In the genomic region with DNA sequence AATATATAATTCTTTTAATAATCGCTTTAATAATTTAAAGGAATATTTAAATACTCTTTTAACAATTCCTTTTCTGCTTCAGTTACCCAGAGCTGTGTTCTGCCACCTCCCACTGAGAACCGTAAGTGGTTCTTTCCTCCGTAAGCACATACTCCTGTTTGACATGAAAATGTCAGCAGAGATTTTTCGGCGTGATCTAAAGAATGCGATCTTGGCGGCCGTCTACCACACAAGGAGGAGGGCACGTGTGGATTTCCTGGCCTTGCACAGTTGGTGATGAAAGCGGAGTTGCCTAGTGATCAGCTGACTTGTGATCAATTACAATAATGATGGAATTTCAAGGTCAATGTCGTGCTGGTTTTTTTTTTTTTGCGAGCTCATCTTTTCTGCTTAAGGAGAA, we compare ENCODE assay signal across 1 cellular context.
TF ChIP-seq lines count a peak whose summit lies in the region.

No MANE protein-coding gene starts in this region.

TF ChIP-seq in IMR-90, 13 proteins besides CTCF, POLR2A, EP300 and RAD21 (continued from another document):
- TF ChIP-seq, protein P1, sequence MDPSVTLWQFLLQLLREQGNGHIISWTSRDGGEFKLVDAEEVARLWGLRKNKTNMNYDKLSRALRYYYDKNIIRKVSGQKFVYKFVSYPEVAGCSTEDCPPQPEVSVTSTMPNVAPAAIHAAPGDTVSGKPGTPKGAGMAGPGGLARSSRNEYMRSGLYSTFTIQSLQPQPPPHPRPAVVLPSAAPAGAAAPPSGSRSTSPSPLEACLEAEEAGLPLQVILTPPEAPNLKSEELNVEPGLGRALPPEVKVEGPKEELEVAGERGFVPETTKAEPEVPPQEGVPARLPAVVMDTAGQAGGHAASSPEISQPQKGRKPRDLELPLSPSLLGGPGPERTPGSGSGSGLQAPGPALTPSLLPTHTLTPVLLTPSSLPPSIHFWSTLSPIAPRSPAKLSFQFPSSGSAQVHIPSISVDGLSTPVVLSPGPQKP (IDR thresholded peaks at IDR 0.05; ENCODE audit: borderline replicate concordance, low read depth, low read length) = no peak
- TF ChIP-seq NFE2L2 (IDR thresholded peaks at IDR 0.05; ENCODE audit: low read depth, low read length) (no peak), CHD1 (IDR thresholded peaks at IDR 0.05; ENCODE audit: low read depth, low read length) (no peak), BHLHE40 (IDR thresholded peaks at IDR 0.05; ENCODE audit: low read depth, low read length) (no peak), RCOR1 (IDR thresholded peaks at IDR 0.05; ENCODE audit: insufficient replicate concordance, low read length) (no peak), MAFK (IDR thresholded peaks at IDR 0.05; ENCODE audit: low read depth, low read length) (no peak), RFX5 (IDR thresholded peaks at IDR 0.05; ENCODE audit: low read depth, low read length) (no peak), CEBPB (IDR thresholded peaks at IDR 0.05; ENCODE audit: low read depth, low read length) (no peak)
